In genomic region chr14:100304825-100305445, GRCh38 we compare ENCODE assay signal across 2 cellular contexts.
TF ChIP-seq lines count a peak whose summit lies in the region.

No MANE protein-coding gene starts in this region.

TF ChIP-seq in GM12891, 5 proteins besides CTCF, POLR2A, EP300 and RAD21:
- no peak for TF ChIP-seq POLR2AphosphoS5 (IDR thresholded peaks at IDR 0.05; ENCODE audit: low read depth, low read length)
- TF ChIP-seq PAX5 (IDR thresholded peaks at IDR 0.05; ENCODE audit: insufficient read depth, low read length, severe bottlenecking): no peak
- no peak for TF ChIP-seq TAF1 (IDR thresholded peaks at IDR 0.05; ENCODE audit: low read depth, low read length)
- TF ChIP-seq SPI1 (IDR thresholded peaks at IDR 0.05; ENCODE audit: low read depth, low read length): no peak
- TF ChIP-seq POU2F2 (IDR thresholded peaks at IDR 0.05; ENCODE audit: low read depth, low read length): no peak

TF ChIP-seq in HepG2, 621 proteins besides CTCF, POLR2A, EP300 and RAD21:
- TF ChIP-seq THAP11 (CRISPR knock-in tag; IDR thresholded peaks at IDR 0.05) (no peak), ZSCAN25 (CRISPR knock-in tag; IDR thresholded peaks at IDR 0.05) (no peak), SP5 (CRISPR knock-in tag; IDR thresholded peaks at IDR 0.05; ENCODE audit: borderline replicate concordance, low read depth) (0 out of 2 replicates have a peak, but pooled peaks have one; percentile 44), ZNF264 (CRISPR knock-in tag; IDR thresholded peaks at IDR 0.05) (no peak), ZFY (CRISPR knock-in tag; IDR thresholded peaks at IDR 0.05) (0 out of 2 replicates have a peak, but pooled peaks have one; percentile 24), ZNF674 (CRISPR knock-in tag; IDR thresholded peaks at IDR 0.05; ENCODE audit: low read depth) (no peak), CREM (IDR thresholded peaks at IDR 0.05) (no peak), CREM (CRISPR knock-in tag; IDR thresholded peaks at IDR 0.05) (no peak), E2F1 (CRISPR knock-in tag; IDR thresholded peaks at IDR 0.05) (no peak), SNAPC2 (CRISPR knock-in tag; IDR thresholded peaks at IDR 0.05) (no peak), ZNF253 (CRISPR knock-in tag; IDR thresholded peaks at IDR 0.05; ENCODE audit: borderline replicate concordance) (no peak), MTA3 (CRISPR knock-in tag; IDR thresholded peaks at IDR 0.05) (no peak), ZNF766 (CRISPR knock-in tag; IDR thresholded peaks at IDR 0.05; ENCODE audit: borderline replicate concordance) (no peak), ZHX1 (CRISPR knock-in tag; IDR thresholded peaks at IDR 0.05; ENCODE audit: low read depth) (0 out of 2 replicates have a peak, but pooled peaks have one; percentile 6), BRD4 (CRISPR knock-in tag; IDR thresholded peaks at IDR 0.05) (no peak), HNRNPL (IDR thresholded peaks at IDR 0.05; ENCODE audit: low read depth, low read length) (peak; percentile 38; the same call in 1 of the 2 replicates), CHD4 (IDR thresholded peaks at IDR 0.05; ENCODE audit: borderline replicate concordance, low read length) (no peak), ZNF704 (CRISPR knock-in tag; IDR thresholded peaks at IDR 0.05; ENCODE audit: borderline replicate concordance) (0 out of 2 replicates have a peak, but pooled peaks have one; percentile 16), E2F2 (CRISPR knock-in tag; IDR thresholded peaks at IDR 0.05; ENCODE audit: borderline replicate concordance) (no peak), HHEX (CRISPR knock-in tag; IDR thresholded peaks at IDR 0.05) (no peak), ZFP41 (CRISPR knock-in tag; IDR thresholded peaks at IDR 0.05; ENCODE audit: borderline replicate concordance) (no peak)
